In genomic region chr2:176188969-176189665, GRCh38 we compare ENCODE assay signal across 8 cellular contexts.
DNase-seq lines count a peak whose midpoint lies in the region; ATAC-seq lines count a peak whose summit lies in the region.

No MANE protein-coding gene starts in this region.

- H3K27me3 Mint-ChIP-seq in stimulated activated naive CD8-positive, alpha-beta T cell treated with anti-CD3 and anti-CD28 coated beads, Interleukin-15, Interleukin-2, amounts not matched to agents 100 ng/mL and 50 ng/mL, for 24 hours: peaks cover 81% of the 10 kb centered on the region
- peaks cover 93% of the 10 kb centered on the region for H3K27me3 Mint-ChIP-seq in central memory CD8-positive, alpha-beta T cell

- H3K27ac Mint-ChIP-seq in stimulated activated naive CD8-positive, alpha-beta T cell treated with anti-CD3 and anti-CD28 coated beads, Interleukin-15, Interleukin-2, amounts not matched to agents 100 ng/mL and 50 ng/mL, for 24 hours: no peak overlapping the region
- no peak overlapping the region for H3K27ac Mint-ChIP-seq in central memory CD8-positive, alpha-beta T cell (ENCODE audit: low read depth)

- H3K36me3 ChIP-seq in mucosa of rectum (ENCODE audit: control insufficient read depth in 2 of 2, insufficient read depth in 2 of 2, low read length in 2 of 2): no peaks in the 10 kb centered on the region

- H3K9me3 Mint-ChIP-seq in stimulated activated naive CD8-positive, alpha-beta T cell treated with anti-CD3 and anti-CD28 coated beads, Interleukin-15, Interleukin-2, amounts not matched to agents 100 ng/mL and 50 ng/mL, for 24 hours: no peaks in the 10 kb centered on the region
- no peaks in the 10 kb centered on the region for H3K9me3 Mint-ChIP-seq in central memory CD8-positive, alpha-beta T cell

- peaks cover 0 to 3% of the 10 kb centered on the region in 2 donors for H3K27me3 ChIP-seq in mucosa of rectum (ENCODE audit: control insufficient read depth in 2 of 2, insufficient read depth in 2 of 2, low read length in 2 of 2)

- H3K36me3 Mint-ChIP-seq in stimulated activated naive CD8-positive, alpha-beta T cell treated with anti-CD3 and anti-CD28 coated beads, Interleukin-15, Interleukin-2, amounts not matched to agents 100 ng/mL and 50 ng/mL, for 24 hours (ENCODE audit: low read depth): peaks cover 3% of the 10 kb centered on the region
- peaks cover 2% of the 10 kb centered on the region for H3K36me3 Mint-ChIP-seq in central memory CD8-positive, alpha-beta T cell (ENCODE audit: insufficient read depth)

- peak overlapping the region; percentile 65 to 87 for H3K9ac ChIP-seq in mucosa of rectum (ENCODE audit: low read depth in 1 of 2, low read length in 2 of 2)

- H3K4me1 ChIP-seq in mucosa of rectum (ENCODE audit: control insufficient read depth in 2 of 2, insufficient read depth in 2 of 2, low read length in 2 of 2): peaks cover 9 to 25% of the 10 kb centered on the region in 2 donors

- H3K9me3 ChIP-seq in mucosa of rectum (ENCODE audit: control insufficient read depth in 2 of 2, low read length in 2 of 2): no peaks in the 10 kb centered on the region

- peaks cover 20% of the 10 kb centered on the region for H3K4me1 Mint-ChIP-seq in stimulated activated naive CD8-positive, alpha-beta T cell treated with anti-CD3 and anti-CD28 coated beads, Interleukin-15, Interleukin-2, amounts not matched to agents 100 ng/mL and 50 ng/mL, for 24 hours (ENCODE audit: low read depth)
- H3K4me1 Mint-ChIP-seq in central memory CD8-positive, alpha-beta T cell: peaks cover 20% of the 10 kb centered on the region

- no peak for ATAC-seq in stimulated activated naive CD8-positive, alpha-beta T cell treated with anti-CD3 and anti-CD28 coated beads, Interleukin-15, Interleukin-2, amounts not matched to agents 100 U/mL and 50 U/mL, for 24 hours
- peak; percentile 32 for ATAC-seq in central memory CD8-positive, alpha-beta T cell (replicated peaks; ENCODE audit: extremely low read depth, poor library complexity, severe bottlenecking)
- ATAC-seq in HG02884 (IDR thresholded peaks at IDR 0.05; ENCODE audit: unreplicated experiment): no peak
- no peak for ATAC-seq in HG02973 (IDR thresholded peaks at IDR 0.05; ENCODE audit: unreplicated experiment)

- H3K4me3 ChIP-seq in mucosa of rectum (ENCODE audit: low read length in 2 of 2): peak overlapping the region; percentile 81 to 85

- H3K4me3 Mint-ChIP-seq in stimulated activated naive CD8-positive, alpha-beta T cell treated with anti-CD3 and anti-CD28 coated beads, Interleukin-15, Interleukin-2, amounts not matched to agents 100 ng/mL and 50 ng/mL, for 24 hours: peak overlapping the region; percentile 41
- peak overlapping the region; percentile 82 for H3K4me3 Mint-ChIP-seq in central memory CD8-positive, alpha-beta T cell

- DNase-seq in stimulated activated naive CD8-positive, alpha-beta T cell treated with anti-CD3 and anti-CD28 coated beads, Interleukin-15, Interleukin-2, amounts not matched to agents 100 U/mL and 50 U/mL, for 24 hours: no peak
- no peak for DNase-seq in central memory CD8-positive, alpha-beta T cell (ENCODE audit: low spot score in 2 of 2)
- DNase-seq in NCI-H774 (lab: John Stamatoyannopoulos, UW): no peak
- DNase-seq in activated CD4-positive, alpha-beta T cell treated with anti-CD3 and anti-CD28 coated beads for 1 hour: no peak

- peak overlapping the region; percentile 82 to 86 for H3K27ac ChIP-seq in mucosa of rectum (ENCODE audit: low read depth in 2 of 2, low read length in 2 of 2)
